ENCODE assay signal across 14 cellular contexts in the genomic region with DNA sequence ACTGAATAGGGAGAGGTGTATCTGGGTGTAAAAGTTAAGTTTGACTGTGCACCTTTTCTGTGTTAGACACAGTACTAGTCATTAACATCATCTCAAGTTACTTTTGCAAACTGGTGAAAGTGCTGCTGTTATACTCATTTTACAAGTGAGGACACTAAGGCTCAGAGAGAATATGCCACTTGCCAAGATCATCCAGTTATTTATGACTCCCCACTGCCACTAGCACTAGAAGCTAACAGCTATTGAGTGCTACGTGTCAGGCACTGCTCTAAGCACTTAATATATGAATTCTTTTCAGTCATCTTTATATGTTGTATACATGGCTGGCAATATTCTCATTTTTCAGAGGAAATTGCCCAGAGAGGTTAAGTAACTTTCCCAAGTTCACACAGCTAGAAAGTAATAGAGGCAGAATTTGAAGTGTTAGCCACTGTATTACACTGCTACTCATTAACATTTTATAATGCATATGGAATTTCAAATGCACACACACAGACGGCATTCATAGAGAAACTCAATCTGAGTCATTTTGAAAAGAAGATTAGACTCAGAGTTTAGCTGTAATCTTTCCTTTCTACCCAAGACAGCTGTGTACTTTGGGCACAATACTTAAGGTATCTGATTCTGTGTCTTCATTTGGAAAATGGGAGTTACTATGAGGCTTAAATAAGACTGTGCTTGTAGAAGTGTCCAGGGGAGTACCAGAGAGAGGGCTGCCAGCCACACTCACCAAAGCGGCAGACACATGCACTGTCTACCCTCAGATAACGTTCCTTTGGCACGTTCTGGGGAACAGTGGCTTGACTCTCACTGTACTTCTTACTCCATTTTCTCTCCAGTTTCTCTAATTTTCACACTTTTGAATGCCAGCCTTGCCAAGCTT. TPM values are rescaled to one million over a fixed set of nuclear protein-coding genes. Genes with fewer than 3 reads are reported as not detected.
A peak's percentile ranks its signal among the peaks of the same experiment; 100 is the strongest.
DNase-seq lines count a peak whose midpoint lies in the region; ATAC-seq, FAIRE-seq and TF ChIP-seq lines count a peak whose summit lies in the region.
"Had no signal": no experiment of that assay in that cellular context is flagged by ENCODE, and none has a peak within 500 bp of the region (broad histone marks: within the 10 kb centered on the region; RNA-seq: fewer than 3 reads in every experiment).

No MANE protein-coding gene starts in this region.

- H3K27ac ChIP-seq in fibroblast of lung (ENCODE audit: insufficient read depth, low read length): peak overlapping the region; percentile 79
- peak overlapping the region; percentile 71 for H3K27ac ChIP-seq in muscle layer of colon (ENCODE audit: low read depth, low read length)

- TF ChIP-seq CTCF in AG09309 (IDR thresholded peaks at IDR 0.05; ENCODE audit: control insufficient read depth, insufficient read depth, low read depth, low read length, missing control alignments): no peak
- no peak for TF ChIP-seq CTCF in HFF-Myc (IDR thresholded peaks at IDR 0.05; ENCODE audit: low read depth, low read length, missing control alignments)
- no peak for TF ChIP-seq CTCF in fibroblast of lung (conservative IDR thresholded peaks at IDR 0.05 in 1 of 2, IDR thresholded peaks at IDR 0.05 in 1 of 2; ENCODE audit: low read depth in 1 of 2, low read length in 2 of 2)

- H2AFZ ChIP-seq in fibroblast of lung (ENCODE audit: low read length): peak overlapping the region; percentile 27

- FAIRE-seq in urothelium cell line (lab: Jason Lieb, UNC): no peak
- FAIRE-seq: small intestine had no signal

- no peak for DNase-seq in AG09309 (ENCODE audit: low read depth)
- no peak for DNase-seq in HFF-Myc (ENCODE audit: extremely low read depth, low read depth)
- DNase-seq in fibroblast of lung (ENCODE audit: low read depth in 2 of 2): peak in 1 of 2 donors; percentile 27
- no peak for DNase-seq in KG1 (lab: John Stamatoyannopoulos, UW)
- no peak for DNase-seq in urothelium cell line (ENCODE audit: low spot score)
- no peak for DNase-seq in epidermal melanocyte (ENCODE audit: insufficient read length, low spot score)
- DNase-seq: activated CD8-positive, alpha-beta T cell treated with anti-CD3 and anti-CD28 coated beads, Interleukin-2, amount 10 ng/mL, durations not matched to agents 7 days and 5 days; activated naive CD4-positive, alpha-beta T cell treated with Interleukin-2 at 50 U/mL for 16 hours; head of caudate nucleus; left colon; NCI-H1436 treated with DMSO at 0.1 percent for 48 hours; small intestine had no signal

- H3K4me3 ChIP-seq in AG09309 (ENCODE audit: control insufficient read depth, low read depth, low read length) (peak overlapping the region; percentile 76), HFF-Myc (replicated peaks; ENCODE audit: low read depth, low read length) (peak overlapping the region; percentile 64), fibroblast of lung (replicated peaks in 1 of 4; ENCODE audit: control extremely low read depth in 1 of 4, insufficient read depth in 1 of 4, low read depth in 3 of 4, low read length in 4 of 4) (peak overlapping the region in 1 of 4 experiments; percentile 74), muscle layer of colon (ENCODE audit: low read depth in 1 of 2, low read length in 2 of 2) (peak overlapping the region; percentile 62 to 71)

- H4K20me1 ChIP-seq in fibroblast of lung (ENCODE audit: control insufficient read depth, extremely low read depth, insufficient read depth, low read length): no peaks in the 10 kb centered on the region

- no peak for ATAC-seq in HG03571 (IDR thresholded peaks at IDR 0.05; ENCODE audit: unreplicated experiment)
- ATAC-seq: activated CD8-positive, alpha-beta T cell treated with anti-CD3 and anti-CD28 coated beads, Interleukin-2, amount 10 ng/mL, durations not matched to agents 7 days and 5 days; left colon had no signal

- no peaks in the 10 kb centered on the region for H3K9me3 ChIP-seq in fibroblast of lung (ENCODE audit: control insufficient read depth, insufficient read depth, low read depth, low read length)
- H3K9me3 ChIP-seq in muscle layer of colon (ENCODE audit: low read length): no peaks in the 10 kb centered on the region

- peak overlapping the region; percentile 93 for H3K4me2 ChIP-seq in fibroblast of lung (ENCODE audit: extremely low read depth, insufficient read depth, low read length)

- H3K27me3 ChIP-seq in fibroblast of lung (ENCODE audit: control insufficient read depth, insufficient read depth, low read length) (no peaks in the 10 kb centered on the region), muscle layer of colon (ENCODE audit: control insufficient read depth in 1 of 2, insufficient read depth in 2 of 2, low read length in 2 of 2) (no peaks in the 10 kb centered on the region)

- H3K4me1 ChIP-seq in fibroblast of lung (ENCODE audit: control insufficient read depth, extremely low read depth, insufficient read depth, low read length) (peaks cover 16% of the 10 kb centered on the region), muscle layer of colon (ENCODE audit: insufficient read depth, low read length) (peaks cover 42% of the 10 kb centered on the region)

- H3K9ac ChIP-seq in fibroblast of lung (ENCODE audit: insufficient read depth, low read length) (peak overlapping the region; percentile 20), muscle layer of colon (ENCODE audit: low read length) (peak overlapping the region; percentile 82)

- H3K36me3 ChIP-seq in fibroblast of lung (ENCODE audit: control insufficient read depth, insufficient read depth, low read length) (no peaks in the 10 kb centered on the region), muscle layer of colon (ENCODE audit: insufficient read depth, low read length) (no peaks in the 10 kb centered on the region)

- peaks cover 20% of the 10 kb centered on the region for H3K79me2 ChIP-seq in fibroblast of lung (ENCODE audit: control insufficient read depth, insufficient read depth, low read length)

RNA-seq across cellular contexts. Expression of a gene that starts 1.3 kb away (rescaled TPM):
- 56.2 and 328 TPM in 2 replicates for total RNA-seq in fibroblast of lung
- polyA plus RNA-seq in fibroblast of lung: 73.9 and 145 TPM in 2 replicates
- 46.8 and 120 TPM in 2 replicates for polyA plus RNA-seq in fibroblast of lung (2012)
- 209 and 478 TPM in 2 replicates for polyA minus RNA-seq in fibroblast of lung (ENCODE audit: low replicate concordance)
- total RNA-seq: activated CD8-positive, alpha-beta T cell treated with anti-CD3 and anti-CD28 coated beads, Interleukin-2, amount 10 ng/mL, durations not matched to agents 7 days and 5 days had no signal
